ENCODE assay signal across 8 cellular contexts in genomic region chr17:36722121-36722902, GRCh38.
DNase-seq lines count a peak whose midpoint lies in the region; TF ChIP-seq lines count a peak whose summit lies in the region.

No MANE protein-coding gene starts in this region.

- DNase-seq in AG08396 (ENCODE audit: low spot score) (peak; percentile 57), GM19238 (ENCODE audit: insufficient read length, low spot score) (peak; percentile 82), MM.1S (no peak), T-helper 22 cell (ENCODE audit: low read depth) (peak; percentile 52), astrocyte of the spinal cord (ENCODE audit: low read depth, low spot score) (peak; percentile 14), inferior parietal cortex (ENCODE audit: extremely low spot score) (peak; percentile 43), GOT3 (lab: John Stamatoyannopoulos, UW) (no peak)
- peak; percentile 66 to 80 for DNase-seq in stimulated activated CD4-positive, alpha-beta T cell treated with anti-CD3 and anti-CD28 coated beads, Interleukin-15, amount 100 ng/mL, for 48 hours (ENCODE audit: low read depth in 2 of 2)

- peak overlapping the region; percentile 64; the same call in 1 of the 2 replicates for H2AFZ ChIP-seq in MM.1S (ENCODE audit: low read length)

- H3K4me2 ChIP-seq in MM.1S (ENCODE audit: low read depth, low read length), result peak overlapping the region; percentile 74

- no peaks in the 10 kb centered on the region for H3K4me1 ChIP-seq in MM.1S (ENCODE audit: low read length)

- no peaks in the 10 kb centered on the region for H3K79me2 ChIP-seq in MM.1S (ENCODE audit: low read length)

- TF ChIP-seq CTCF in MM.1S (IDR thresholded peaks at IDR 0.05; ENCODE audit: low read length) (no peak), astrocyte of the spinal cord (IDR thresholded peaks at IDR 0.05; ENCODE audit: low read depth, low read length) (no peak)

- H3K9me3 ChIP-seq in MM.1S (replicated peaks; ENCODE audit: insufficient read depth, low read length), result no peaks in the 10 kb centered on the region

- H3K9ac ChIP-seq in MM.1S (ENCODE audit: low read length), result no peak overlapping the region

- H3K9me2 ChIP-seq in MM.1S (replicated peaks; ENCODE audit: insufficient read depth, low read length), result no peaks in the 10 kb centered on the region

- H3K4me3 ChIP-seq in MM.1S (ENCODE audit: low read length), result peak overlapping the region; percentile 49; the same call in 1 of the 2 replicates
- peak overlapping the region; percentile 29 for H3K4me3 ChIP-seq in astrocyte of the spinal cord (ENCODE audit: low read depth, low read length)

- H3K27me3 ChIP-seq in MM.1S (replicated peaks; ENCODE audit: insufficient read depth, low read length), result peaks cover 58% of the 10 kb centered on the region

- H4K20me1 ChIP-seq in MM.1S (ENCODE audit: insufficient read depth, low read length), result no peaks in the 10 kb centered on the region

- no peaks in the 10 kb centered on the region for H3F3A ChIP-seq in MM.1S (ENCODE audit: insufficient read depth, low read length)

- H3K36me3 ChIP-seq in MM.1S (replicated peaks; ENCODE audit: insufficient read depth, low read length), result no peaks in the 10 kb centered on the region

- in situ Hi-C loops in astrocyte of the spinal cord (cut with HindIII; ENCODE audit: low sequenced_read_pairs), result no loop called here

- H3K27ac ChIP-seq in MM.1S (ENCODE audit: low read length), result no peak overlapping the region

Comparison
In these comparisons a context has a peak if more than half of its experiments do, and no peak if none do; other contexts are left out.
1. DNase-seq: peak in AG08396 (single experiment), GM19238 (single experiment), T-helper 22 cell (single experiment), astrocyte of the spinal cord (single experiment), inferior parietal cortex (single experiment) and stimulated activated CD4-positive, alpha-beta T cell treated with anti-CD3 and anti-CD28 coated beads, Interleukin-15, amount 100 ng/mL, for 48 hours (2 of 2); none in MM.1S (single experiment) and GOT3 (single experiment).